ENCODE assay signal across 1 cellular context in the genomic region with DNA sequence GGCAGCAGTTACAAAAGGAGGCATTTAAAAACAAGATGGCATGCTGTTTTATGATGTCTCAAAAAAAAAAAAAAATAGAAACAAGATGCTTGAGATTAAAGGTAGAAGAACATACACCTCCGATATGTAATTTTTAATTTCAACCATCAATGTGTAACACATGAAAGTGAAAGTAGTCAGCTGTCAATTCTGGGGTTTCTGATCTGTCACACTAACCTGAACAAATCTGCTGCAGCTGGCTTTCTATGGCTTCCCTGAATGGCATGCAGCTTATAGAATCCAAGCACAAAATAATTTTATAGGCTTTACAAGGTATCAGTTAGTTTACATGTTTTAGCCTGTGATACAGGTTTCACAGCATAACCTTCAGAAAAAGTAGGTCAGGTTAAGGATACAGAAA.
TF ChIP-seq lines count a peak whose summit lies in the region.

No MANE protein-coding gene starts in this region.

TF ChIP-seq in GM12878, 131 proteins besides CTCF, POLR2A, EP300 and RAD21:
- TF ChIP-seq, protein P1, sequence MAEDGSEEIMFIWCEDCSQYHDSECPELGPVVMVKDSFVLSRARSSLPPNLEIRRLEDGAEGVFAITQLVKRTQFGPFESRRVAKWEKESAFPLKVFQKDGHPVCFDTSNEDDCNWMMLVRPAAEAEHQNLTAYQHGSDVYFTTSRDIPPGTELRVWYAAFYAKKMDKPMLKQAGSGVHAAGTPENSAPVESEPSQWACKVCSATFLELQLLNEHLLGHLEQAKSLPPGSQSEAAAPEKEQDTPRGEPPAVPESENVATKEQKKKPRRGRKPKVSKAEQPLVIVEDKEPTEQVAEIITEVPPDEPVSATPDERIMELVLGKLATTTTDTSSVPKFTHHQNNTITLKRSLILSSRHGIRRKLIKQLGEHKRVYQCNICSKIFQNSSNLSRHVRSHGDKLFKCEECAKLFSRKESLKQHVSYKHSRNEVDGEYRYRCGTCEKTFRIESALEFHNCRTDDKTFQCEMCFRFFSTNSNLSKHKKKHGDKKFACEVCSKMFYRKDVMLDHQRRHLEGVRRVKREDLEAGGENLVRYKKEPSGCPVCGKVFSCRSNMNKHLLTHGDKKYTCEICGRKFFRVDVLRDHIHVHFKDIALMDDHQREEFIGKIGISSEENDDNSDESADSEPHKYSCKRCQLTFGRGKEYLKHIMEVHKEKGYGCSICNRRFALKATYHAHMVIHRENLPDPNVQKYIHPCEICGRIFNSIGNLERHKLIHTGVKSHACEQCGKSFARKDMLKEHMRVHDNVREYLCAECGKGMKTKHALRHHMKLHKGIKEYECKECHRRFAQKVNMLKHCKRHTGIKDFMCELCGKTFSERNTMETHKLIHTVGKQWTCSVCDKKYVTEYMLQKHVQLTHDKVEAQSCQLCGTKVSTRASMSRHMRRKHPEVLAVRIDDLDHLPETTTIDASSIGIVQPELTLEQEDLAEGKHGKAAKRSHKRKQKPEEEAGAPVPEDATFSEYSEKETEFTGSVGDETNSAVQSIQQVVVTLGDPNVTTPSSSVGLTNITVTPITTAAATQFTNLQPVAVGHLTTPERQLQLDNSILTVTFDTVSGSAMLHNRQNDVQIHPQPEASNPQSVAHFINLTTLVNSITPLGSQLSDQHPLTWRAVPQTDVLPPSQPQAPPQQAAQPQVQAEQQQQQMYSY (CRISPR knock-in tag; IDR thresholded peaks at IDR 0.05), result no peak
- TF ChIP-seq MEF2A (IDR thresholded peaks at IDR 0.05; ENCODE audit: insufficient read depth, low read depth, low read length) (no peak), POLR2AphosphoS2 (IDR thresholded peaks at IDR 0.05; ENCODE audit: low read depth, low read length) (no peak), TCF12 (IDR thresholded peaks at IDR 0.05; ENCODE audit: low read depth, low read length) (no peak), JUND (IDR thresholded peaks at IDR 0.05; ENCODE audit: low read depth, low read length) (no peak), SIX5 (IDR thresholded peaks at IDR 0.05; ENCODE audit: low read depth, low read length, severe bottlenecking) (no peak), RAD51 (IDR thresholded peaks at IDR 0.05) (no peak), TAF1 (IDR thresholded peaks at IDR 0.05; ENCODE audit: borderline replicate concordance, low read depth, low read length) (no peak), ZZZ3 (IDR thresholded peaks at IDR 0.05; ENCODE audit: control insufficient read depth, insufficient read length, low read depth) (no peak), RUNX3 (IDR thresholded peaks at IDR 0.05; ENCODE audit: low read length) (0 out of 2 replicates have a peak, but pooled peaks have one; percentile 20), NR2C2 (IDR thresholded peaks at IDR 0.05; ENCODE audit: borderline replicate concordance, control insufficient read depth, insufficient read length, low read depth) (no peak), ZSCAN29 (IDR thresholded peaks at IDR 0.05) (no peak), SREBF1 (IDR thresholded peaks at IDR 0.05; ENCODE audit: low read length) (no peak), POU2F2 (IDR thresholded peaks at IDR 0.05; ENCODE audit: borderline replicate concordance, low read depth, low read length) (no peak)
- TF ChIP-seq, protein P2, sequence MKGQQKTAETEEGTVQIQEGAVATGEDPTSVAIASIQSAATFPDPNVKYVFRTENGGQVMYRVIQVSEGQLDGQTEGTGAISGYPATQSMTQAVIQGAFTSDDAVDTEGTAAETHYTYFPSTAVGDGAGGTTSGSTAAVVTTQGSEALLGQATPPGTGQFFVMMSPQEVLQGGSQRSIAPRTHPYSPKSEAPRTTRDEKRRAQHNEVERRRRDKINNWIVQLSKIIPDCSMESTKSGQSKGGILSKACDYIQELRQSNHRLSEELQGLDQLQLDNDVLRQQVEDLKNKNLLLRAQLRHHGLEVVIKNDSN (IDR thresholded peaks at IDR 0.05; ENCODE audit: borderline replicate concordance, extremely low read length, insufficient read depth, low read depth, low read length), result no peak
- TF ChIP-seq, protein P3, sequence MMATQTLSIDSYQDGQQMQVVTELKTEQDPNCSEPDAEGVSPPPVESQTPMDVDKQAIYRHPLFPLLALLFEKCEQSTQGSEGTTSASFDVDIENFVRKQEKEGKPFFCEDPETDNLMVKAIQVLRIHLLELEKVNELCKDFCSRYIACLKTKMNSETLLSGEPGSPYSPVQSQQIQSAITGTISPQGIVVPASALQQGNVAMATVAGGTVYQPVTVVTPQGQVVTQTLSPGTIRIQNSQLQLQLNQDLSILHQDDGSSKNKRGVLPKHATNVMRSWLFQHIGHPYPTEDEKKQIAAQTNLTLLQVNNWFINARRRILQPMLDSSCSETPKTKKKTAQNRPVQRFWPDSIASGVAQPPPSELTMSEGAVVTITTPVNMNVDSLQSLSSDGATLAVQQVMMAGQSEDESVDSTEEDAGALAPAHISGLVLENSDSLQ (IDR thresholded peaks at IDR 0.05), result peak; percentile 62; the same call in 1 of the 2 replicates
- TF ChIP-seq, protein P4, sequence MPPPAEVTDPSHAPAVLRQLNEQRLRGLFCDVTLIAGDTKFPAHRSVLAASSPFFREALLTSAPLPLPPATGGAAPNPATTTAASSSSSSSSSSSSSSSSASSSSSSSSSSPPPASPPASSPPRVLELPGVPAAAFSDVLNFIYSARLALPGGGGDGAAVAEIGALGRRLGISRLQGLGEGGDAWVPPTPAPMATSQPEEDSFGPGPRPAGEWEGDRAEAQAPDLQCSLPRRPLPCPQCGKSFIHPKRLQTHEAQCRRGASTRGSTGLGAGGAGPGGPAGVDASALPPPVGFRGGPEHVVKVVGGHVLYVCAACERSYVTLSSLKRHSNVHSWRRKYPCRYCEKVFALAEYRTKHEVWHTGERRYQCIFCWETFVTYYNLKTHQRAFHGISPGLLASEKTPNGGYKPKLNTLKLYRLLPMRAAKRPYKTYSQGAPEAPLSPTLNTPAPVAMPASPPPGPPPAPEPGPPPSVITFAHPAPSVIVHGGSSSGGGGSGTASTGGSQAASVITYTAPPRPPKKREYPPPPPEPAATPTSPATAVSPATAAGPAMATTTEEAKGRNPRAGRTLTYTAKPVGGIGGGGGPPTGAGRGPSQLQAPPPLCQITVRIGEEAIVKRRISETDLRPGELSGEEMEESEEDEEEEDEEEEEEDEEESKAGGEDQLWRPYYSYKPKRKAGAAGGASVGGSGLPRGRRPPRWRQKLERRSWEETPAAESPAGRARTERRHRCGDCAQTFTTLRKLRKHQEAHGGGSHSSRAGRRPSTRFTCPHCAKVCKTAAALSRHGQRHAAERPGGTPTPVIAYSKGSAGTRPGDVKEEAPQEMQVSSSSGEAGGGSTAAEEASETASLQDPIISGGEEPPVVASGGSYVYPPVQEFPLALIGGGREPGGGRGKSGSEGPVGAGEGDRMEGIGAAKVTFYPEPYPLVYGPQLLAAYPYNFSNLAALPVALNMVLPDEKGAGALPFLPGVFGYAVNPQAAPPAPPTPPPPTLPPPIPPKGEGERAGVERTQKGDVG (CRISPR knock-in tag; IDR thresholded peaks at IDR 0.05), result no peak
